Comparison of ENCODE assay signal across 8 cellular contexts in the genomic region with DNA sequence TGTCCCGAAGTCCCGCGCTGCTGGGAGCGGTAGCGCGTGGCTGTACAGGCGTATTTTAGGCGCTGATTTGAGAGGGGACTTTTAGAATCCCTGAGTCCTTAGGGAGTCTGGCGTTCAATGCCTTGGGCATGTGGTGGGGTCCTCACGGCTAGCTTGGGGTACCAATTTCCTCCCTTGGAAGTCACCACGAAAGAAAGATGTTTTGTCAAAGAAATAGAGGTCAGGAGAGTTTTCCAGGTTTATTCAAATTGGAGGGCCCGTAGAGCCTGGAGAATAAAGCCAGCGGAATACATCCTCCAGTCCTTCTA.
DNase-seq lines count a peak whose midpoint lies in the region; ATAC-seq and TF ChIP-seq lines count a peak whose summit lies in the region.

No MANE protein-coding gene starts in this region.

- TF ChIP-seq CTCF in CD14-positive monocyte (IDR thresholded peaks at IDR 0.05) (no peak), nephron (IDR thresholded peaks at IDR 0.05; ENCODE audit: unreplicated experiment in 3 of 3) (no peak)

- intact Hi-C loops in CD14-positive monocyte (cut with micrococcal nuclease), result loop anchor here (2.0 to 10.0 kb wide), 5 partner anchors 65 to 347 kb away; partner anchors contain the start of genes TOGARAM1 (in 2 of the 2), FKBP3 (in 1 of the 2), KLHL28 (in 1 of the 2) and PRPF39 (in 1 of the 2)
- intact Hi-C loops in dendritic cell treated with granulocyte-macrophage colony-stimulating factor and Interleukin-4, amounts not matched to agents 40 ng/mL and 50 ng/mL, for 4 days (cut with micrococcal nuclease), result loop anchor here (1.0 kb wide), 4 partner anchors 65 to 356 kb away; partner anchors contain the start of genes FANCM, MIS18BP1 and TOGARAM1

- peaks cover 0 to 5% (median 0%) of the 10 kb centered on the region in 3 donors for H3K27me3 Mint-ChIP-seq in CD14-positive monocyte (ENCODE audit: low read depth in 3 of 3)
- H3K27me3 Mint-ChIP-seq in dendritic cell treated with granulocyte-macrophage colony-stimulating factor and Interleukin-4, amounts not matched to agents 40 ng/mL and 50 ng/mL, for 4 days, result no peaks in the 10 kb centered on the region
- H3K27me3 Mint-ChIP-seq in nephron (ENCODE audit: low read depth), result no peaks in the 10 kb centered on the region

- peaks cover 2 to 18% (median 5%) of the 10 kb centered on the region in 7 donors for H3K9me3 Mint-ChIP-seq in CD14-positive monocyte
- no peaks in the 10 kb centered on the region for H3K9me3 Mint-ChIP-seq in dendritic cell treated with granulocyte-macrophage colony-stimulating factor and Interleukin-4, amounts not matched to agents 40 ng/mL and 50 ng/mL, for 4 days
- peaks cover 5% of the 10 kb centered on the region for H3K9me3 Mint-ChIP-seq in nephron

- H3K36me3 Mint-ChIP-seq in CD14-positive monocyte (no peaks in the 10 kb centered on the region), nephron (ENCODE audit: low read depth) (peaks cover 14% of the 10 kb centered on the region)
- H3K36me3 Mint-ChIP-seq in dendritic cell treated with granulocyte-macrophage colony-stimulating factor and Interleukin-4, amounts not matched to agents 40 ng/mL and 50 ng/mL, for 4 days (ENCODE audit: low read depth), result peaks cover 8% of the 10 kb centered on the region

- no peaks in the 10 kb centered on the region for H3K9me3 ChIP-seq in KOPT-K1 (ENCODE audit: insufficient read depth, low read length, poor library complexity, severe bottlenecking)

- no peaks in the 10 kb centered on the region for H3K36me3 ChIP-seq in KOPT-K1 (ENCODE audit: insufficient read depth, low read length)

- peak overlapping the region in 5 of 7 donors; percentile 14 to 87 (median 41) for H3K27ac Mint-ChIP-seq in CD14-positive monocyte
- H3K27ac Mint-ChIP-seq in dendritic cell treated with granulocyte-macrophage colony-stimulating factor and Interleukin-4, amounts not matched to agents 40 ng/mL and 50 ng/mL, for 4 days, result peak overlapping the region; percentile 93
- H3K27ac Mint-ChIP-seq in nephron, result peak overlapping the region; percentile 52 to 82 (median 79)

- H3K4me3 Mint-ChIP-seq in CD14-positive monocyte, result peak overlapping the region; percentile 86 to 87
- peak overlapping the region; percentile 93 for H3K4me3 Mint-ChIP-seq in dendritic cell treated with granulocyte-macrophage colony-stimulating factor and Interleukin-4, amounts not matched to agents 40 ng/mL and 50 ng/mL, for 4 days
- H3K4me3 Mint-ChIP-seq in nephron, result peak overlapping the region; percentile 91 to 95 (median 92)

- H3K4me1 Mint-ChIP-seq in CD14-positive monocyte (peaks cover 12% of the 10 kb centered on the region), nephron (peaks cover 13% of the 10 kb centered on the region)
- H3K4me1 Mint-ChIP-seq in dendritic cell treated with granulocyte-macrophage colony-stimulating factor and Interleukin-4, amounts not matched to agents 40 ng/mL and 50 ng/mL, for 4 days (ENCODE audit: low read depth), result peaks cover 14% of the 10 kb centered on the region

- DNase-seq in CD14-positive monocyte (ENCODE audit: low spot score) (no peak), MV-4-11 (lab: John Stamatoyannopoulos, UW) (no peak)
- DNase-seq in activated CD4-positive, CD25-positive, alpha-beta regulatory T cell (lab: John Stamatoyannopoulos, UW), result no peak

- peak overlapping the region; percentile 59 for H3K27ac ChIP-seq in KOPT-K1 (ENCODE audit: low read depth, low read length, poor library complexity, severe bottlenecking)

- no peak for ATAC-seq in GM18909 (IDR thresholded peaks at IDR 0.05; ENCODE audit: poor library complexity, unreplicated experiment)
- no peak for ATAC-seq in HG02885 (IDR thresholded peaks at IDR 0.05; ENCODE audit: poor library complexity, unreplicated experiment)

Comparison
In these comparisons a context has a peak if more than half of its experiments do, and no peak if none do; other contexts are left out.
1. H3K27ac Mint-ChIP-seq: peak in every context shown above with its lines; median percentile 93 in dendritic cell treated with granulocyte-macrophage colony-stimulating factor and Interleukin-4, amounts not matched to agents 40 ng/mL and 50 ng/mL, for 4 days; 79 in nephron; 41 in CD14-positive monocyte.